Comparison of ENCODE assay signal across 9 cellular contexts in the genomic region with DNA sequence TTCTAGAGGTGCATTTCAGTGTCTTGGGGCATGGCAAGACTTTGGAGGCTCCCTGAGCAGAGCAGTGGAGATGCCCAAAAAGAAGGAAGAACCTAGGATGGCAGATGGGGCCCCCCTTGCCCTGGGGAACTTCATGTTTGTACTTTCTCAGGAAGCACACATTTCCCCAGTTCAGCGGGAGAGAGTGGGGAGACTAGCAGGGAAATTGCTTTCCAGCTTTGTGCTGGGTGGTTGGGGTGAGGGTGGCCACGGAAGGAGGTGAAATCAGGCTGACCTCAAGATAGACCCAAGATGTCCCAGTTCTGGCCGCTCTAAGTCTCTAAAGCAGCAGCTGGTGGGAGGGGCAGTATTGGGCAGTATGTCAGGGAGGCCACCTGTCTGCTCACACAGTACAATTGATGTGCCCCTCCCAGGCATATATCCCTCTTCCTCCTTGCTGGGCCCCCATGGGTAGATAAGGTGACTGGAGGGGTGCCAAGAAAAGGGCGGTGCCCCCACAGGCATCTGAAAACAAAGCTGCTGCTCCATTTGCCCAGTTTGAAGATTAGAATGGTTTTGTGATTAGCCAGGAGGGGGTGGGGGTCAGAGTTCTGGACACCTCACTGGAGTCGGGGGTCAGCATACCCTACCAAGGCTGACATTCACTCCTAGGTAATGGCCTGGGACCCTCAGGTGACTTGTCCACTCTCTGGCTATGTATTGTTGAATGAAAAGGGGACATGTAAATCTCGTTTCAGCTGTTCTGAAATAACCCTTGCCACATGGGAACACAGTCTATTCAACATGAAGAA. TPM values are rescaled to one million over a fixed set of nuclear protein-coding genes. Genes with fewer than 3 reads are reported as not detected.
DNase-seq lines count a peak whose midpoint lies in the region; ATAC-seq, FAIRE-seq and TF ChIP-seq lines count a peak whose summit lies in the region.
"Had no signal": no experiment of that assay in that cellular context is flagged by ENCODE, and none has a peak within 500 bp of the region (broad histone marks: within the 10 kb centered on the region; RNA-seq: fewer than 3 reads in every experiment).

No MANE protein-coding gene starts in this region.

- DNase-seq in HT1080 (ENCODE audit: low read depth) (peak; percentile 65), astrocyte of the spinal cord (ENCODE audit: low read depth, low spot score) (peak; percentile 26), keratinocyte (ENCODE audit: low read depth, low spot score) (no peak), suprapubic skin (ENCODE audit: low spot score in 2 of 2) (no peak), SIG-M5 (lab: John Stamatoyannopoulos, UW) (no peak)
- no peak for DNase-seq in activated CD4-positive, alpha-beta T cell treated with anti-CD3 and anti-CD28 coated beads for 48 hours
- no peak for DNase-seq in activated CD4-positive, alpha-beta memory T cell treated with anti-CD3 and anti-CD28 coated beads for 36 hours
- DNase-seq: stimulated activated CD8-positive, alpha-beta memory T cell treated with anti-CD3 and anti-CD28 coated beads, Interleukin-4, amount 100 ng/mL, for 48 hours had no signal

- in situ Hi-C loops in astrocyte of the spinal cord (cut with HindIII; ENCODE audit: low sequenced_read_pairs), result no loop called here

- H3K27me3 ChIP-seq in keratinocyte (ENCODE audit: control insufficient read depth, extremely low read depth, insufficient read depth, low read length), result no peaks in the 10 kb centered on the region
- H3K27me3 ChIP-seq in suprapubic skin, result no peaks in the 10 kb centered on the region

- H3K4me3 Mint-ChIP-seq in activated CD4-positive, alpha-beta memory T cell treated with anti-CD3 and anti-CD28 coated beads for 36 hours, result no peak overlapping the region

- H3K79me2 ChIP-seq in keratinocyte (ENCODE audit: control insufficient read depth, insufficient read depth, low read length), result no peaks in the 10 kb centered on the region

- no peak for TF ChIP-seq POLR2A in suprapubic skin (IDR thresholded peaks at IDR 0.05)

- H3K36me3 ChIP-seq in keratinocyte (ENCODE audit: control insufficient read depth in 2 of 2, extremely low read depth in 1 of 2, insufficient read depth in 2 of 2, low read length in 2 of 2) (peaks cover 6 to 17% of the 10 kb centered on the region in 2 experiments), suprapubic skin (peaks cover 46% of the 10 kb centered on the region)

- 53% methylated on average over 6 of the region's 6 CpGs for WGBS in suprapubic skin

- TF ChIP-seq CTCF in astrocyte of the spinal cord (IDR thresholded peaks at IDR 0.05; ENCODE audit: low read depth, low read length) (no peak), keratinocyte (optimal IDR thresholded peaks at IDR 0.05 in 1 of 3, IDR thresholded peaks at IDR 0.05 in 1 of 3, conservative IDR thresholded peaks at IDR 0.05 in 1 of 3; ENCODE audit: extremely low read depth in 1 of 3, insufficient read depth in 2 of 3, low read length in 3 of 3) (no peak), suprapubic skin (IDR thresholded peaks at IDR 0.05) (no peak)

- H3K4me3 ChIP-seq in astrocyte of the spinal cord (ENCODE audit: low read depth, low read length) (no peak overlapping the region), keratinocyte (ENCODE audit: control insufficient read depth in 2 of 3, extremely low read depth in 1 of 3, insufficient read depth in 2 of 3, low read depth in 1 of 3, low read length in 3 of 3) (no peak overlapping the region), suprapubic skin (no peak overlapping the region)

- peak overlapping the region; percentile 62 for H3K9ac ChIP-seq in keratinocyte (ENCODE audit: control insufficient read depth, extremely low read depth, insufficient read depth, low read length)

- no peaks in the 10 kb centered on the region for H3K9me3 Mint-ChIP-seq in activated CD4-positive, alpha-beta memory T cell treated with anti-CD3 and anti-CD28 coated beads for 36 hours

- H3K4me2 ChIP-seq in keratinocyte (ENCODE audit: control insufficient read depth, extremely low read depth, insufficient read depth, low read depth, low read length), result peak overlapping the region; percentile 89

- no peak overlapping the region for H2AFZ ChIP-seq in keratinocyte (ENCODE audit: control insufficient read depth, low read length)

- H3K4me1 ChIP-seq in keratinocyte (ENCODE audit: control insufficient read depth, extremely low read depth, insufficient read depth, low read length) (peaks cover 41% of the 10 kb centered on the region), suprapubic skin (peaks cover 59% of the 10 kb centered on the region)

- no peaks in the 10 kb centered on the region for H4K20me1 ChIP-seq in keratinocyte (ENCODE audit: control insufficient read depth, extremely low read depth, insufficient read depth, low read length)

- TF ChIP-seq EP300 in suprapubic skin (IDR thresholded peaks at IDR 0.05), result no peak

- H3K4me1 Mint-ChIP-seq in activated CD4-positive, alpha-beta memory T cell treated with anti-CD3 and anti-CD28 coated beads for 36 hours (ENCODE audit: low read depth), result peaks cover 4% of the 10 kb centered on the region

- no peak for ATAC-seq in HG02970 (IDR thresholded peaks at IDR 0.05; ENCODE audit: low FRiP score, unreplicated experiment)

- H3K27ac Mint-ChIP-seq in activated CD4-positive, alpha-beta memory T cell treated with anti-CD3 and anti-CD28 coated beads for 36 hours, result no peak overlapping the region

- H3K27me3 Mint-ChIP-seq in activated CD4-positive, alpha-beta memory T cell treated with anti-CD3 and anti-CD28 coated beads for 36 hours, result peaks cover 5% of the 10 kb centered on the region

- H3K27ac ChIP-seq in keratinocyte (ENCODE audit: control insufficient read depth, insufficient read depth, low read length) (peak overlapping the region; percentile 91), suprapubic skin (peak overlapping the region; percentile 87)

- CTCF ChIA-PET in activated CD4-positive, alpha-beta memory T cell treated with anti-CD3 and anti-CD28 coated beads for 36 hours (lab: Charles Lee), result interaction anchor here (0.6 to 3.4 kb wide), 17 partner anchors 8 to 197 kb away, joined by 3 to 29 read pairs (median 5); no protein-coding TSS in a partner anchor

- POLR2A ChIA-PET in activated CD4-positive, alpha-beta memory T cell treated with anti-CD3 and anti-CD28 coated beads for 36 hours (lab: Charles Lee), result no interaction called here

- dilution Hi-C loops in keratinocyte (cut with MboI; ENCODE audit: extremely low pct_ligation_motif_present, low sequenced_read_pairs), result loop anchor here (25.0 kb wide), 1 partner anchor 207 kb away; no protein-coding TSS in a partner anchor

- H3K9me3 ChIP-seq in keratinocyte (ENCODE audit: control insufficient read depth, low read depth, low read length), result no peaks in the 10 kb centered on the region
- no peaks in the 10 kb centered on the region for H3K9me3 ChIP-seq in suprapubic skin

- no peak for FAIRE-seq in keratinocyte (lab: Jason Lieb, UNC)

- H3K36me3 Mint-ChIP-seq in activated CD4-positive, alpha-beta memory T cell treated with anti-CD3 and anti-CD28 coated beads for 36 hours, result peaks cover 10% of the 10 kb centered on the region

- no peaks in the 10 kb centered on the region for H3K9me1 ChIP-seq in keratinocyte (ENCODE audit: control insufficient read depth, extremely low read depth, insufficient read depth, low read length)

- intact Hi-C loops in activated CD4-positive, alpha-beta memory T cell treated with anti-CD3 and anti-CD28 coated beads for 36 hours (cut with micrococcal nuclease), result loop anchor here (5.0 kb wide), 2 partner anchors 62 to 207 kb away; a partner anchor contains a TSS

RNA-seq across cellular contexts. Expression of a gene that starts 17.1 kb away (rescaled TPM):
- 22.7 and 30.6 TPM in 2 replicates for total RNA-seq in HT1080 (2014; rRNA removed; shearing (Covaris generic))
- 43.0 and 43.2 TPM in 2 replicates for polyA plus RNA-seq in HT1080 (2015; cell fraction: cytosol; rRNA removed)
- 90.4 and 95.5 TPM in 2 replicates for polyA plus RNA-seq in HT1080 (2015; cell fraction: nucleus; rRNA removed)
- 6.9 to 13.1 TPM (median 10.8 TPM) in 3 replicates for polyA plus RNA-seq in keratinocyte
- 5.3 TPM for polyA plus RNA-seq in keratinocyte (2011; ENCODE audit: low read depth)
- polyA plus RNA-seq in keratinocyte (2011; cell fraction: cytosol; rRNA removed), result 3.9 and 8.4 TPM in 2 replicates
- polyA plus RNA-seq in keratinocyte (2011; cell fraction: nucleus; rRNA removed), result 18.6 and 22.6 TPM in 2 replicates
- polyA plus RNA-seq in keratinocyte (2012; ENCODE audit: low replicate concordance), result 9.3 and 11.9 TPM in 2 replicates
- 5.9 to 19.1 TPM (median 8.8 TPM) in 3 replicates for polyA minus RNA-seq in keratinocyte
- 15.2 TPM for polyA minus RNA-seq in keratinocyte (2011; cell fraction: cytosol; rRNA and poly(A)+ RNA removed)
- 13.3 and 15.4 TPM in 2 replicates for polyA minus RNA-seq in keratinocyte (2011; cell fraction: nucleus; rRNA and poly(A)+ RNA removed)
- 10 to 100 TPM; 19.8 to 40.1 (median 30.4) TPM for total RNA-seq in suprapubic skin
- 10 to 100 TPM; 12.2 to 13.9 TPM for total RNA-seq in activated CD4-positive, alpha-beta memory T cell treated with anti-CD3 and anti-CD28 coated beads for 36 hours

RNA-seq across cellular contexts. Expression of a gene that starts 33.8 kb away (rescaled TPM):
- total RNA-seq in HT1080 (2014; rRNA removed; shearing (Covaris generic)), result 0.40 and 0.59 TPM in 2 replicates
- 0.03 and 0.30 TPM in 2 replicates for polyA plus RNA-seq in HT1080 (2015; cell fraction: cytosol; rRNA removed)
- 0.73 and 1.2 TPM in 2 replicates for polyA plus RNA-seq in HT1080 (2015; cell fraction: nucleus; rRNA removed)
- 3.6 to 14.7 TPM (median 5.3 TPM) in 3 replicates for polyA plus RNA-seq in keratinocyte
- polyA plus RNA-seq in keratinocyte (2011; ENCODE audit: low read depth), result 1.2 TPM
- 2.9 and 8.8 TPM in 2 replicates for polyA plus RNA-seq in keratinocyte (2011; cell fraction: cytosol; rRNA removed)
- polyA plus RNA-seq in keratinocyte (2011; cell fraction: nucleus; rRNA removed), result 2.6 and 4.3 TPM in 2 replicates
- 6.6 and 8.9 TPM in 2 replicates for polyA plus RNA-seq in keratinocyte (2012; ENCODE audit: low replicate concordance)
- polyA minus RNA-seq in keratinocyte, result 1.6 to 4.4 TPM (median 4.4 TPM) in 3 replicates
- 21.1 TPM for polyA minus RNA-seq in keratinocyte (2011; cell fraction: cytosol; rRNA and poly(A)+ RNA removed)
- 2.3 and 3.5 TPM in 2 replicates for polyA minus RNA-seq in keratinocyte (2011; cell fraction: nucleus; rRNA and poly(A)+ RNA removed)
- total RNA-seq in suprapubic skin, result 1 to 10 TPM; 1.2 to 8.8 (median 3.2) TPM
- total RNA-seq in activated CD4-positive, alpha-beta memory T cell treated with anti-CD3 and anti-CD28 coated beads for 36 hours, result under 1 TPM; 0.44 to 0.52 TPM

RNA-seq across cellular contexts. Expression of a gene that starts 43.0 kb away (rescaled TPM):
- total RNA-seq in HT1080 (2014; rRNA removed; shearing (Covaris generic)), result 51.7 and 56.2 TPM in 2 replicates
- 91.6 and 97.5 TPM in 2 replicates for polyA plus RNA-seq in HT1080 (2015; cell fraction: cytosol; rRNA removed)
- polyA plus RNA-seq in HT1080 (2015; cell fraction: nucleus; rRNA removed), result 146 and 172 TPM in 2 replicates
- 25.9 to 49.8 TPM (median 26.2 TPM) in 3 replicates for polyA plus RNA-seq in keratinocyte
- polyA plus RNA-seq in keratinocyte (2011; ENCODE audit: low read depth), result 23.3 TPM
- polyA plus RNA-seq in keratinocyte (2011; cell fraction: cytosol; rRNA removed), result 25.9 and 41.0 TPM in 2 replicates
- 58.5 and 74.0 TPM in 2 replicates for polyA plus RNA-seq in keratinocyte (2011; cell fraction: nucleus; rRNA removed)
- polyA plus RNA-seq in keratinocyte (2012; ENCODE audit: low replicate concordance), result 73.0 and 73.2 TPM in 2 replicates
- 15.1 to 128 TPM (median 29.9 TPM) in 3 replicates for polyA minus RNA-seq in keratinocyte
- polyA minus RNA-seq in keratinocyte (2011; cell fraction: cytosol; rRNA and poly(A)+ RNA removed), result 46.0 TPM
- 17.7 and 25.6 TPM in 2 replicates for polyA minus RNA-seq in keratinocyte (2011; cell fraction: nucleus; rRNA and poly(A)+ RNA removed)
- 10 to 100 TPM; 41.1 to 54.0 (median 46.0) TPM for total RNA-seq in suprapubic skin
- total RNA-seq in activated CD4-positive, alpha-beta memory T cell treated with anti-CD3 and anti-CD28 coated beads for 36 hours, result 100 to 1,000 TPM in 1 of 2 experiments, 10 to 100 TPM in 1; 92.8 to 103 TPM

RNA-seq across cellular contexts. Expression of a gene that starts 48.0 kb away (rescaled TPM):
- total RNA-seq in HT1080 (2014; rRNA removed; shearing (Covaris generic)), result 29.3 and 37.8 TPM in 2 replicates
- polyA plus RNA-seq in HT1080 (2015; cell fraction: cytosol; rRNA removed), result 46.7 and 51.8 TPM in 2 replicates
- 74.6 and 76.0 TPM in 2 replicates for polyA plus RNA-seq in HT1080 (2015; cell fraction: nucleus; rRNA removed)
- 39.2 to 45.1 TPM (median 39.5 TPM) in 3 replicates for polyA plus RNA-seq in keratinocyte
- polyA plus RNA-seq in keratinocyte (2011; ENCODE audit: low read depth), result 28.8 TPM
- 28.3 and 30.3 TPM in 2 replicates for polyA plus RNA-seq in keratinocyte (2011; cell fraction: cytosol; rRNA removed)
- 41.1 and 44.6 TPM in 2 replicates for polyA plus RNA-seq in keratinocyte (2011; cell fraction: nucleus; rRNA removed)
- polyA plus RNA-seq in keratinocyte (2012; ENCODE audit: low replicate concordance), result 36.7 and 38.2 TPM in 2 replicates
- 34.2 to 40.4 TPM (median 35.1 TPM) in 3 replicates for polyA minus RNA-seq in keratinocyte
- polyA minus RNA-seq in keratinocyte (2011; cell fraction: cytosol; rRNA and poly(A)+ RNA removed), result 11.9 TPM
- 8.1 and 11.6 TPM in 2 replicates for polyA minus RNA-seq in keratinocyte (2011; cell fraction: nucleus; rRNA and poly(A)+ RNA removed)
- total RNA-seq in suprapubic skin, result 10 to 100 TPM; 34.7 to 62.5 (median 44.3) TPM
- 10 to 100 TPM; 38.4 to 39.7 TPM for total RNA-seq in activated CD4-positive, alpha-beta memory T cell treated with anti-CD3 and anti-CD28 coated beads for 36 hours

RNA-seq across cellular contexts. Expression of a gene that starts 58.6 kb away (rescaled TPM):
- 47.8 and 50.2 TPM in 2 replicates for total RNA-seq in HT1080 (2014; rRNA removed; shearing (Covaris generic))
- 23.9 and 25.0 TPM in 2 replicates for polyA plus RNA-seq in HT1080 (2015; cell fraction: cytosol; rRNA removed)
- 31.7 and 31.9 TPM in 2 replicates for polyA plus RNA-seq in HT1080 (2015; cell fraction: nucleus; rRNA removed)
- 2.4 to 7.8 TPM (median 7.7 TPM) in 3 replicates for polyA plus RNA-seq in keratinocyte
- polyA plus RNA-seq in keratinocyte (2011; ENCODE audit: low read depth), result 4.7 TPM
- 1.8 and 2.1 TPM in 2 replicates for polyA plus RNA-seq in keratinocyte (2011; cell fraction: cytosol; rRNA removed)
- polyA plus RNA-seq in keratinocyte (2011; cell fraction: nucleus; rRNA removed), result 6.1 and 7.5 TPM in 2 replicates
- 2.0 and 6.5 TPM in 2 replicates for polyA plus RNA-seq in keratinocyte (2012; ENCODE audit: low replicate concordance)
- polyA minus RNA-seq in keratinocyte, result 0.33 to 3.3 TPM (median 1.7 TPM) in 3 replicates
- not detected for polyA minus RNA-seq in keratinocyte (2011; cell fraction: cytosol; rRNA and poly(A)+ RNA removed)
- 0.95 and 2.3 TPM in 2 replicates for polyA minus RNA-seq in keratinocyte (2011; cell fraction: nucleus; rRNA and poly(A)+ RNA removed)
- 1 to 10 TPM; 2.3 to 4.0 (median 3.6) TPM for total RNA-seq in suprapubic skin
- total RNA-seq in activated CD4-positive, alpha-beta memory T cell treated with anti-CD3 and anti-CD28 coated beads for 36 hours, result 10 to 100 TPM; 26.4 to 29.4 TPM

Comparison
In these comparisons a context has a peak if more than half of its experiments do, and no peak if none do; other contexts are left out.
1. DNase-seq: peak in HT1080 (single experiment) and astrocyte of the spinal cord (single experiment); none in keratinocyte (single experiment), suprapubic skin (0 of 2), activated CD4-positive, alpha-beta T cell treated with anti-CD3 and anti-CD28 coated beads for 48 hours (single experiment), activated CD4-positive, alpha-beta memory T cell treated with anti-CD3 and anti-CD28 coated beads for 36 hours (single experiment) and SIG-M5 (single experiment).